Comparison of ENCODE assay signal across 2 cellular contexts in the genomic region with DNA sequence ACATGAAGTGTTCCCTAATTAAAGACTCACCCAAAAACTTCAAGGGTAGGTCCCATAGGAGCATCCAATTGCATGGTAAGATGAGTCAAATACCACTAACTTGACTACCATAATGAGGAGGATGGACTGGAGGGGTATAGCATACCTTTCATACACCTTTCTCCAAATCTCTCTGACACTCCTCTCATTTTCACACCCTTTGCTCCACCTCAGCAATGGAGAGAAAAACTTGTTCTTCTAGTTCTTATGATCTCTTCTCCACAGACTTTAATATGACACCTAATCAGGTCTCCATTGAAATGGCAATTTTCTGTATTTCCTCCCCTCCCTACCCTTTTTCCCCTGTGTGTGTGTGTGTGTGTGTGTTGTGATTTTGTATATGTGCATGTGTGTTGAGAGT.
TF ChIP-seq lines count a peak whose summit lies in the region.

No MANE protein-coding gene starts in this region.

TF ChIP-seq in endothelial cell of umbilical vein, 7 proteins besides CTCF, POLR2A, EP300 and RAD21 (continued from another document):
- no peak for TF ChIP-seq POLR2AphosphoS5 (IDR thresholded peaks at IDR 0.05; ENCODE audit: insufficient read depth, low read depth, low read length)

TF ChIP-seq in neural cell, 6 proteins besides CTCF, POLR2A, EP300 and RAD21 (continued from another document):
- TF ChIP-seq, protein P1, sequence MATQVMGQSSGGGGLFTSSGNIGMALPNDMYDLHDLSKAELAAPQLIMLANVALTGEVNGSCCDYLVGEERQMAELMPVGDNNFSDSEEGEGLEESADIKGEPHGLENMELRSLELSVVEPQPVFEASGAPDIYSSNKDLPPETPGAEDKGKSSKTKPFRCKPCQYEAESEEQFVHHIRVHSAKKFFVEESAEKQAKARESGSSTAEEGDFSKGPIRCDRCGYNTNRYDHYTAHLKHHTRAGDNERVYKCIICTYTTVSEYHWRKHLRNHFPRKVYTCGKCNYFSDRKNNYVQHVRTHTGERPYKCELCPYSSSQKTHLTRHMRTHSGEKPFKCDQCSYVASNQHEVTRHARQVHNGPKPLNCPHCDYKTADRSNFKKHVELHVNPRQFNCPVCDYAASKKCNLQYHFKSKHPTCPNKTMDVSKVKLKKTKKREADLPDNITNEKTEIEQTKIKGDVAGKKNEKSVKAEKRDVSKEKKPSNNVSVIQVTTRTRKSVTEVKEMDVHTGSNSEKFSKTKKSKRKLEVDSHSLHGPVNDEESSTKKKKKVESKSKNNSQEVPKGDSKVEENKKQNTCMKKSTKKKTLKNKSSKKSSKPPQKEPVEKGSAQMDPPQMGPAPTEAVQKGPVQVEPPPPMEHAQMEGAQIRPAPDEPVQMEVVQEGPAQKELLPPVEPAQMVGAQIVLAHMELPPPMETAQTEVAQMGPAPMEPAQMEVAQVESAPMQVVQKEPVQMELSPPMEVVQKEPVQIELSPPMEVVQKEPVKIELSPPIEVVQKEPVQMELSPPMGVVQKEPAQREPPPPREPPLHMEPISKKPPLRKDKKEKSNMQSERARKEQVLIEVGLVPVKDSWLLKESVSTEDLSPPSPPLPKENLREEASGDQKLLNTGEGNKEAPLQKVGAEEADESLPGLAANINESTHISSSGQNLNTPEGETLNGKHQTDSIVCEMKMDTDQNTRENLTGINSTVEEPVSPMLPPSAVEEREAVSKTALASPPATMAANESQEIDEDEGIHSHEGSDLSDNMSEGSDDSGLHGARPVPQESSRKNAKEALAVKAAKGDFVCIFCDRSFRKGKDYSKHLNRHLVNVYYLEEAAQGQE (IDR thresholded peaks at IDR 0.05; ENCODE audit: borderline replicate concordance), result no peak
- no peak for TF ChIP-seq SMC3 (conservative IDR thresholded peaks at IDR 0.05; ENCODE audit: poor library complexity)
- no peak for TF ChIP-seq TAF1 (IDR thresholded peaks at IDR 0.05; ENCODE audit: low read depth)
- TF ChIP-seq MXI1 (conservative IDR thresholded peaks at IDR 0.05; ENCODE audit: poor library complexity, severe bottlenecking), result no peak
- no peak for TF ChIP-seq EZH2 (IDR thresholded peaks at IDR 0.05; ENCODE audit: borderline replicate concordance, insufficient read depth, low read length, poor library complexity, severe bottlenecking)
